10 cellular contexts compared by ENCODE assay signal in the genomic region with DNA sequence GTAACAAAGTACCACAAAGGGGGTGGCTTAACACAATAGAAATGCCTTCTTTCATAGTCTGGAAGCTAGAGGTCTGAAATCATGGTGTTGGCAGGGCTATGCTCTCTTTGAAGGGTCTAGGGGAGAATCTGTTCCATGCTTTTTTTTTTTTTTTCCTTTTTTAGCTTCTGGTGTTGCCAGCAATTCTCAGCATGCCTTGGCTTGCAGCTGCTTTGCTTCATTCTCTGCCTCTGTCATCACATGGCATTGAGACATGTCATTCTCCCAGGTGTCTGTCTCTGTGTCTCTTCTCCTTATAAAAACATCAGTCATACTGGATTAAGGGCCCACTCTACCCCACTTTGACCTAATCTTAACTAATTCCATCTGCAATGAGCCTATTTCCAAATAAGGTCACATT.
DNase-seq lines count a peak whose midpoint lies in the region; ATAC-seq and TF ChIP-seq lines count a peak whose summit lies in the region.
"Had no signal": no experiment of that assay in that cellular context is flagged by ENCODE, and none has a peak within 500 bp of the region (broad histone marks: within the 10 kb centered on the region; RNA-seq: fewer than 3 reads in every experiment).

No MANE protein-coding gene starts in this region.

- H3K9me2 ChIP-seq in MM.1S (replicated peaks; ENCODE audit: insufficient read depth, low read length) = no peaks in the 10 kb centered on the region

- H2AFZ ChIP-seq in MM.1S (ENCODE audit: low read length) = peak overlapping the region; percentile 59

- H3K9ac ChIP-seq in MM.1S (ENCODE audit: low read length) = peak overlapping the region; percentile 44; the same call in 1 of the 2 replicates

- H3K36me3 Mint-ChIP-seq in stimulated activated effector memory CD8-positive, alpha-beta T cell treated with anti-CD3 and anti-CD28 coated beads, Interleukin-12 subunit alpha, Interleukin-12 subunit beta, amount 100 ng/mL, for 72 hours = no peaks in the 10 kb centered on the region
- H3K36me3 Mint-ChIP-seq: CD4-positive, alpha-beta memory T cell had no signal

- H3K4me2 ChIP-seq in MM.1S (ENCODE audit: low read depth, low read length) = peak overlapping the region; percentile 61

- TF ChIP-seq CTCF in MM.1S (IDR thresholded peaks at IDR 0.05; ENCODE audit: low read length) (no peak), VCaP (conservative IDR thresholded peaks at IDR 0.05) (no peak), psoas muscle (IDR thresholded peaks at IDR 0.05) (no peak)

- intact Hi-C loops in left cardiac atrium (cut with DNase I) (no loop called here), psoas muscle (cut with DNase I) (no loop called here)

- H3K4me1 ChIP-seq in MM.1S (ENCODE audit: low read length) (peaks cover 26% of the 10 kb centered on the region), psoas muscle (no peaks in the 10 kb centered on the region)

- H4K20me1 ChIP-seq in MM.1S (ENCODE audit: insufficient read depth, low read length) = no peaks in the 10 kb centered on the region

- no peaks in the 10 kb centered on the region for H3K4me1 Mint-ChIP-seq in stimulated activated effector memory CD8-positive, alpha-beta T cell treated with anti-CD3 and anti-CD28 coated beads, Interleukin-12 subunit alpha, Interleukin-12 subunit beta, amount 100 ng/mL, for 72 hours
- H3K4me1 Mint-ChIP-seq: CD4-positive, alpha-beta memory T cell had no signal

- H3K4me3 ChIP-seq in MM.1S (ENCODE audit: low read length) (no peak overlapping the region), psoas muscle (no peak overlapping the region)

- H3K9me3 ChIP-seq in MM.1S (replicated peaks; ENCODE audit: insufficient read depth, low read length) (no peaks in the 10 kb centered on the region), psoas muscle (no peaks in the 10 kb centered on the region)

- peaks cover 12% of the 10 kb centered on the region for H3F3A ChIP-seq in MM.1S (ENCODE audit: insufficient read depth, low read length)

- no peak overlapping the region for H3K27ac Mint-ChIP-seq in stimulated activated effector memory CD8-positive, alpha-beta T cell treated with anti-CD3 and anti-CD28 coated beads, Interleukin-12 subunit alpha, Interleukin-12 subunit beta, amount 100 ng/mL, for 72 hours
- H3K27ac Mint-ChIP-seq: CD4-positive, alpha-beta memory T cell had no signal

- H3K9me3 Mint-ChIP-seq in stimulated activated effector memory CD8-positive, alpha-beta T cell treated with anti-CD3 and anti-CD28 coated beads, Interleukin-12 subunit alpha, Interleukin-12 subunit beta, amount 100 ng/mL, for 72 hours = no peaks in the 10 kb centered on the region

- H3K4me3 Mint-ChIP-seq in stimulated activated effector memory CD8-positive, alpha-beta T cell treated with anti-CD3 and anti-CD28 coated beads, Interleukin-12 subunit alpha, Interleukin-12 subunit beta, amount 100 ng/mL, for 72 hours = no peak overlapping the region
- H3K4me3 Mint-ChIP-seq: CD4-positive, alpha-beta memory T cell had no signal

- H3K36me3 ChIP-seq in MM.1S (replicated peaks; ENCODE audit: insufficient read depth, low read length) = no peaks in the 10 kb centered on the region
- no peaks in the 10 kb centered on the region for H3K36me3 ChIP-seq in psoas muscle (ENCODE audit: insufficient read depth in 1 of 2, low read depth in 1 of 2)

- ATAC-seq in left cardiac atrium = peak; percentile 79 to 88
- ATAC-seq in psoas muscle = peak in 1 of 4 donors; percentile 66
- ATAC-seq in stimulated activated effector memory CD8-positive, alpha-beta T cell treated with anti-CD3 and anti-CD28 coated beads, Interleukin-12 subunit alpha, Interleukin-12 subunit beta, amount 100 ng/mL, for 72 hours = no peak

- H3K27me3 ChIP-seq in MM.1S (replicated peaks; ENCODE audit: insufficient read depth, low read length) (no peaks in the 10 kb centered on the region), psoas muscle (ENCODE audit: insufficient read depth in 3 of 3, low read length in 2 of 3) (no peaks in the 10 kb centered on the region)

- H3K27ac ChIP-seq in MM.1S (ENCODE audit: low read length) = peak overlapping the region; percentile 82; the same call in 1 of the 2 replicates
- peak overlapping the region; percentile 66 for H3K27ac ChIP-seq in VCaP
- peak overlapping the region; percentile 1 for H3K27ac ChIP-seq in psoas muscle

- DNase-seq in MM.1S = no peak
- DNase-seq in left cardiac atrium = peak; percentile 24
- DNase-seq in psoas muscle = no peak
- no peak for DNase-seq in activated CD8-positive, alpha-beta memory T cell treated with anti-CD3 and anti-CD28 coated beads for 24 hours
- DNase-seq in UCSD-AML1 (lab: John Stamatoyannopoulos, UW; ENCODE audit: unreplicated experiment) = no peak
- DNase-seq in stimulated activated effector memory CD8-positive, alpha-beta T cell treated with anti-CD3 and anti-CD28 coated beads, Interleukin-12 subunit alpha, Interleukin-12 subunit beta, amount 100 ng/mL, for 72 hours (ENCODE audit: low spot score in 2 of 2) = no peak
- DNase-seq: CD4-positive, alpha-beta memory T cell; NCI-H526 treated with DMSO at 0.1 percent for 48 hours; SIG-M5 had no signal

- no peaks in the 10 kb centered on the region for H3K79me2 ChIP-seq in MM.1S (ENCODE audit: low read length)

Comparison
In these comparisons a context has a peak if more than half of its experiments do, and no peak if none do; other contexts are left out.
1. H3K27ac ChIP-seq: peak in every context shown above with its lines; median percentile 82 in MM.1S; 66 in VCaP; 1 in psoas muscle.